8 cellular contexts compared by ENCODE assay signal in the genomic region with DNA sequence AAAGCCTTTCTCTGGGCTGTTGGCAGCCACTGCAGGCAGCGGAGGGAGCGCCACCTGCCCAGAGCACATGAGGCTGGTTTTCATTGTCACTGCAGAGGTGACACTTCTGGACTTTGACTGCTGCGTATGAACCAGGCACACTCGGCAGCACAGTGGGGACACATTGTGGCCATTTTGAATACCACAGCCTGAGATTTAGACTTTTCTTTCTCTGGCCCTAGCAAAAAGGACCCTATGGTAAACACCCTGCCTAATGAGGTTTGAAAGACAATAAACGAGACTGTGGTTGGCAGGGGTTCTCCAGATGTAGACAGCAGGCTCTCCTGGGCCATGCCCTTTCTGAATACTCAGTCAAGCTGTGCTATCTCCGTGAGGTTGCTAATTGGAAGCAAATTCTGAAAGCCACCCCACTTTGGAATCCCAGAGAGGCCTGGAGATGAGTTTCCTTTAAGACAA. TPM values are rescaled to one million over a fixed set of nuclear protein-coding genes. Genes with fewer than 3 reads are reported as not detected.
DNase-seq lines count a peak whose midpoint lies in the region; ATAC-seq and TF ChIP-seq lines count a peak whose summit lies in the region.

No MANE protein-coding gene starts in this region.

- H3K27ac ChIP-seq in angular gyrus (ENCODE audit: low read depth, low read length) (peak overlapping the region; percentile 15), hepatocyte (no peak overlapping the region), gastrocnemius medialis (no peak overlapping the region)

- no peak for TF ChIP-seq POLR2A in gastrocnemius medialis (IDR thresholded peaks at IDR 0.05)

- TF ChIP-seq CTCF in BE2C (IDR thresholded peaks at IDR 0.05; ENCODE audit: low read depth, low read length) (peak; percentile 86), hepatocyte (IDR thresholded peaks at IDR 0.05; ENCODE audit: poor library complexity) (peak; percentile 87), gastrocnemius medialis (IDR thresholded peaks at IDR 0.05 in 4 of 5, conservative IDR thresholded peaks at IDR 0.05 in 1 of 5) (peak; percentile 37 to 69 (median 52))

- intact Hi-C loops in gastrocnemius medialis (cut with DNase I; ENCODE audit: low total_unique reads), result no loop called here

- ATAC-seq in GM18519 (IDR thresholded peaks at IDR 0.05; ENCODE audit: low FRiP score, unreplicated experiment), result peak; percentile 65
- ATAC-seq in HG03469 (IDR thresholded peaks at IDR 0.05; ENCODE audit: unreplicated experiment), result peak; percentile 54
- ATAC-seq in gastrocnemius medialis, result peak; percentile 81 to 86
- no peak for ATAC-seq in HG02623 (IDR thresholded peaks at IDR 0.05; ENCODE audit: unreplicated experiment)

- H3K4me1 ChIP-seq in BE2C (no peaks in the 10 kb centered on the region), hepatocyte (ENCODE audit: insufficient read depth) (no peaks in the 10 kb centered on the region), gastrocnemius medialis (peaks cover 2 to 10% of the 10 kb centered on the region in 2 donors)

- in situ Hi-C loops in gastrocnemius medialis (cut with MboI; ENCODE audit: low sequenced_read_pairs in 4 of 4), result no loop called here

- H3K9me2 ChIP-seq in hepatocyte (replicated peaks; ENCODE audit: insufficient read depth), result no peaks in the 10 kb centered on the region

- H3K4me3 ChIP-seq in BE2C (ENCODE audit: low read depth, low read length) (no peak overlapping the region), hepatocyte (no peak overlapping the region), gastrocnemius medialis (no peak overlapping the region)

- H3K4me2 ChIP-seq in hepatocyte, result no peak overlapping the region

- H3K9me3 ChIP-seq in BE2C, result no peaks in the 10 kb centered on the region
- H3K9me3 ChIP-seq in hepatocyte (ENCODE audit: low read depth), result no peaks in the 10 kb centered on the region
- no peaks in the 10 kb centered on the region for H3K9me3 ChIP-seq in gastrocnemius medialis

- H3K27me3 ChIP-seq in BE2C, result no peaks in the 10 kb centered on the region; the same call in 1 of the 2 replicates
- H3K27me3 ChIP-seq in hepatocyte, result no peaks in the 10 kb centered on the region
- no peaks in the 10 kb centered on the region for H3K27me3 ChIP-seq in gastrocnemius medialis

- H3K36me3 ChIP-seq in BE2C (no peaks in the 10 kb centered on the region), hepatocyte (replicated peaks; ENCODE audit: insufficient read depth, low read depth) (no peaks in the 10 kb centered on the region), gastrocnemius medialis (no peaks in the 10 kb centered on the region)

- no peaks in the 10 kb centered on the region for H3K79me2 ChIP-seq in hepatocyte

- peak; percentile 63 for DNase-seq in BE2C
- peak; percentile 79 for DNase-seq in NCI-H82 (lab: John Stamatoyannopoulos, UW)
- DNase-seq in hepatocyte (ENCODE audit: low spot score), result peak; percentile 78
- DNase-seq in gastrocnemius medialis, result peak; percentile 35 to 39

- WGBS in hepatocyte (ENCODE audit: low lambda C conversion rate, missing lambda C conversion rate), result 26% methylated on average over 6 of the region's 6 CpGs

- H4K20me1 ChIP-seq in hepatocyte (ENCODE audit: insufficient read depth, poor library complexity, severe bottlenecking), result no peaks in the 10 kb centered on the region

- H2AFZ ChIP-seq in hepatocyte, result no peak overlapping the region

RNA-seq across cellular contexts. Expression of gene KCNE2, which starts 12.0 kb away (rescaled TPM):
- polyA plus RNA-seq in BE2C (2012; ENCODE audit: insufficient read depth, insufficient read length, low read depth), result not detected
- total RNA-seq in hepatocyte (2.9 and 4.9 TPM in 2 replicates), gastrocnemius medialis (not detected)
- 5.0 and 5.2 TPM in 2 replicates for polyA plus RNA-seq in hepatocyte

RNA-seq across cellular contexts. Expression of gene SMIM11, which starts 23.5 kb away (rescaled TPM):
- polyA plus RNA-seq in BE2C (2012; ENCODE audit: insufficient read depth, insufficient read length, low read depth), result 1.3 TPM
- total RNA-seq in hepatocyte (2.7 and 16.8 TPM in 2 replicates), gastrocnemius medialis (1 to 10 TPM in 3 of 4 donors, under 1 TPM in 1; 0.90 to 8.7 (median 3.6) TPM)
- polyA plus RNA-seq in hepatocyte, result 4.1 and 6.6 TPM in 2 replicates
